21 cellular contexts compared by ENCODE assay signal in genomic region chr12:58670623-58671022, GRCh38.
DNase-seq lines count a peak whose midpoint lies in the region; ATAC-seq, FAIRE-seq and TF ChIP-seq lines count a peak whose summit lies in the region.
"Had no signal": no experiment of that assay in that cellular context is flagged by ENCODE, and none has a peak within 500 bp of the region (broad histone marks: within the 10 kb centered on the region; RNA-seq: fewer than 3 reads in every experiment).

No MANE protein-coding gene starts in this region.

- no peaks in the 10 kb centered on the region for H3K79me1 ChIP-seq in H1 (ENCODE audit: low read depth, low read length)

- H2AK5ac ChIP-seq in H1 (ENCODE audit: low read depth, low read length) = no peak overlapping the region

- WGBS in H1 (ENCODE audit: extremely low coverage in 1 of 2, insufficient coverage in 1 of 2, insufficient read length in 1 of 2, insufficient replicate concordance in 2 of 2, low coverage in 1 of 2, low lambda C conversion rate in 2 of 2, missing lambda C conversion rate in 1 of 2), 2 experiments = 29% methylated on average over 1 of the region's 1 CpG; no CpG with 5 or more reads in 1 of the 2 experiments

- no peaks in the 10 kb centered on the region for H3K36me3 Mint-ChIP-seq in WTC11
- no peaks in the 10 kb centered on the region for H3K36me3 Mint-ChIP-seq in T-helper 2 cell treated with Interferon-gamma antibody and Interleukin-4, amounts not matched to agents 5 μg/mL and 100 μg/mL, for 36 hours (ENCODE audit: low read depth)
- H3K36me3 Mint-ChIP-seq: IgD-negative memory B cell had no signal

- H4K20me1 ChIP-seq in H1 (replicated peaks in 1 of 2; ENCODE audit: control insufficient read depth in 1 of 2, insufficient read depth in 2 of 2, low read length in 2 of 2) = no peaks in the 10 kb centered on the region

- H3K23me2 ChIP-seq in H1 (ENCODE audit: low read depth, low read length) = no peaks in the 10 kb centered on the region

- no peak for TF ChIP-seq RAD21 in H1 (IDR thresholded peaks at IDR 0.05 in 1 of 2, conservative IDR thresholded peaks at IDR 0.05 in 1 of 2; ENCODE audit: low read depth in 2 of 2, low read length in 2 of 2)

- no peak overlapping the region for H3K4ac ChIP-seq in H1 (replicated peaks; ENCODE audit: insufficient read length, low read depth, low read length)

- TF ChIP-seq POLR2A in H1 (IDR thresholded peaks at IDR 0.05; ENCODE audit: control extremely low read depth in 1 of 2, low read depth in 2 of 2, low read length in 2 of 2) = no peak

- no peaks in the 10 kb centered on the region for H3K36me3 ChIP-seq in H1 (ENCODE audit: control insufficient read depth in 2 of 4, insufficient read depth in 4 of 4, low read length in 3 of 4)
- H3K36me3 ChIP-seq: HAP-1 had no signal

- no peak overlapping the region for H2BK20ac ChIP-seq in H1 (ENCODE audit: low read length)

- no peaks in the 10 kb centered on the region for H3K9me3 Mint-ChIP-seq in WTC11
- H3K9me3 Mint-ChIP-seq in T-helper 2 cell treated with Interferon-gamma antibody and Interleukin-4, amounts not matched to agents 5 μg/mL and 100 μg/mL, for 36 hours = no peaks in the 10 kb centered on the region

- H3K4me3 Mint-ChIP-seq in WTC11 = no peak overlapping the region
- H3K4me3 Mint-ChIP-seq in T-helper 2 cell treated with Interferon-gamma antibody and Interleukin-4, amounts not matched to agents 5 μg/mL and 100 μg/mL, for 36 hours = no peak overlapping the region
- H3K4me3 Mint-ChIP-seq: CD4-positive, alpha-beta T cell; IgD-negative memory B cell had no signal

- no peak overlapping the region for H2AFZ ChIP-seq in H1 (ENCODE audit: low read length)

- no peak overlapping the region for H3K14ac ChIP-seq in H1 (ENCODE audit: insufficient read length)

- H3K56ac ChIP-seq in H1 (replicated peaks; ENCODE audit: insufficient read length, low read depth, low read length) = no peak overlapping the region

- no peak overlapping the region for H2BK120ac ChIP-seq in H1 (replicated peaks; ENCODE audit: low read depth, low read length)

- no peak overlapping the region for H3K4me3 ChIP-seq in H1 (ENCODE audit: extremely low read depth in 1 of 4, insufficient read depth in 2 of 4, low read depth in 3 of 4, low read length in 4 of 4)
- H3K4me3 ChIP-seq: A549, GM12878, HAP-1 had no signal

- no peak overlapping the region for H2BK15ac ChIP-seq in H1 (ENCODE audit: low read length)

- TF ChIP-seq CTCF in WTC11 (IDR thresholded peaks at IDR 0.05) = no peak
- TF ChIP-seq CTCF in H1 (IDR thresholded peaks at IDR 0.05; ENCODE audit: control extremely low read depth in 1 of 3, insufficient read depth in 1 of 3, low read depth in 1 of 3, low read length in 3 of 3) = no peak

- H2BK5ac ChIP-seq in H1 (ENCODE audit: low read depth, low read length) = no peak overlapping the region

- no peak overlapping the region for H3K9ac ChIP-seq in H1 (replicated peaks in 1 of 4; ENCODE audit: extremely low read depth in 1 of 4, low read depth in 3 of 4, low read length in 3 of 4)

- TF ChIP-seq EP300 in H1 (IDR thresholded peaks at IDR 0.05; ENCODE audit: borderline replicate concordance in 1 of 2, low read depth in 2 of 2, low read length in 2 of 2) = no peak

- H3K23ac ChIP-seq in H1 (ENCODE audit: insufficient read length) = no peak overlapping the region

- no peak overlapping the region for H4K8ac ChIP-seq in H1 (ENCODE audit: extremely low read depth, insufficient read depth, low read length)

- peaks cover 15% of the 10 kb centered on the region for H3K4me1 Mint-ChIP-seq in WTC11
- no peaks in the 10 kb centered on the region for H3K4me1 Mint-ChIP-seq in T-helper 2 cell treated with Interferon-gamma antibody and Interleukin-4, amounts not matched to agents 5 μg/mL and 100 μg/mL, for 36 hours (ENCODE audit: low read depth)
- H3K4me1 Mint-ChIP-seq: IgD-negative memory B cell had no signal

- CTCF ChIA-PET in WTC11 (lab: Charles Lee) (no interaction called here), H1 (lab: Charles Lee; ENCODE audit: partially characterized antibody) (no interaction called here)

- no peak overlapping the region for H4K5ac ChIP-seq in H1 (ENCODE audit: insufficient read length, low read depth, low read length)

- DNase-seq in ELF-1 (ENCODE audit: low read depth, low spot score) (peak; percentile 14), WTC11 (ENCODE audit: low spot score) (no peak), H1 (ENCODE audit: low read depth in 1 of 2, low spot score in 2 of 2) (no peak), iPS-NIHi7 (ENCODE audit: extremely low spot score) (peak; percentile 30), DMS 273 treated with DMSO at 0.1 percent for 48 hours (lab: John Stamatoyannopoulos, UW) (no peak), D341Med (ENCODE audit: low spot score) (no peak)
- no peak for DNase-seq in T-helper 2 cell treated with Interferon-gamma antibody and Interleukin-4, amounts not matched to agents 5 μg/mL and 100 μg/mL, for 36 hours (ENCODE audit: low spot score)
- DNase-seq: AML-193; CD4-positive, alpha-beta T cell; DMS79 treated with DMSO at 0.1 percent for 48 hours; GOT3; KBM-7 had no signal

- H3K18ac ChIP-seq in H1 (ENCODE audit: extremely low read depth, low read length) = no peak overlapping the region

- H2BK12ac ChIP-seq in H1 (ENCODE audit: low read depth, low read length) = no peak overlapping the region

- POLR2A ChIA-PET in WTC11 (lab: Charles Lee) (no interaction called here), H1 (lab: Charles Lee; ENCODE audit: partially characterized antibody) (no interaction called here)

- no peaks in the 10 kb centered on the region for H3K79me2 ChIP-seq in H1 (ENCODE audit: control insufficient read depth in 1 of 2, insufficient read depth in 2 of 2, low read length in 2 of 2)

- no peak overlapping the region for H3K27ac Mint-ChIP-seq in WTC11
- H3K27ac Mint-ChIP-seq in T-helper 2 cell treated with Interferon-gamma antibody and Interleukin-4, amounts not matched to agents 5 μg/mL and 100 μg/mL, for 36 hours = no peak overlapping the region
- H3K27ac Mint-ChIP-seq: CD4-positive, alpha-beta T cell; IgD-negative memory B cell had no signal

- peak; percentile 57 for FAIRE-seq in H1 (lab: Jason Lieb, UNC)
- FAIRE-seq: A549, GM12878, HepG2 had no signal

- no peaks in the 10 kb centered on the region for H3K9me3 ChIP-seq in H1 (ENCODE audit: insufficient read depth in 2 of 2, low read depth in 1 of 2, low read length in 1 of 2)
- H3K9me3 ChIP-seq: A549, Caco-2, HAP-1 had no signal

- peaks cover 0 to 3% (median 3%) of the 10 kb centered on the region in 4 experiments; a peak in 2 of 7 replicates for H3K4me1 ChIP-seq in H1 (replicated peaks in 1 of 4; ENCODE audit: control insufficient read depth in 3 of 4, insufficient read depth in 4 of 4, low read length in 3 of 4)
- H3K4me1 ChIP-seq: A549, Caco-2, HAP-1 had no signal

- peaks cover 4% of the 10 kb centered on the region; the same call in 1 of the 2 replicates for H3K27me3 Mint-ChIP-seq in WTC11 (ENCODE audit: low read depth)
- H3K27me3 Mint-ChIP-seq in T-helper 2 cell treated with Interferon-gamma antibody and Interleukin-4, amounts not matched to agents 5 μg/mL and 100 μg/mL, for 36 hours (ENCODE audit: low read depth) = no peaks in the 10 kb centered on the region
- H3K27me3 Mint-ChIP-seq: CD4-positive, alpha-beta T cell; IgD-negative memory B cell had no signal

- ATAC-seq in WTC11 = peak; percentile 86
- ATAC-seq in GM21619 (IDR thresholded peaks at IDR 0.05; ENCODE audit: unreplicated experiment) = no peak
- ATAC-seq: A549, GM12878, HepG2 had no signal

- peak overlapping the region in 1 of 2 experiments; percentile 42; a peak in 1 of 4 replicates for H3K4me2 ChIP-seq in H1 (ENCODE audit: insufficient read depth in 1 of 2, low read depth in 2 of 2, low read length in 2 of 2)
- H3K4me2 ChIP-seq: A549 had no signal

- H3K27me3 ChIP-seq in H1 (replicated peaks in 1 of 4; ENCODE audit: control insufficient read depth in 3 of 4, extremely low read depth in 1 of 4, insufficient read depth in 3 of 4, low read length in 3 of 4) = no peaks in the 10 kb centered on the region

- no peak overlapping the region for H3K27ac ChIP-seq in H1 (ENCODE audit: low read depth, low read length)
- H3K27ac ChIP-seq: 22Rv1, A549, C4-2B had no signal

- no peak overlapping the region for H4K91ac ChIP-seq in H1 (replicated peaks; ENCODE audit: insufficient read length, low read length)

TF ChIP-seq in WTC11, 78 proteins besides CTCF, POLR2A, EP300 and RAD21 (continues in another document):
- no peak for TF ChIP-seq ESRRA (CRISPR knock-in tag; IDR thresholded peaks at IDR 0.05; ENCODE audit: borderline replicate concordance)
- TF ChIP-seq SP1 (CRISPR knock-in tag; conservative IDR thresholded peaks at IDR 0.05) = no peak

TF ChIP-seq in H1, 55 proteins besides CTCF, POLR2A, EP300 and RAD21:
- TF ChIP-seq SIRT6 (IDR thresholded peaks at IDR 0.05; ENCODE audit: low read length) = no peak
- 0 out of 2 replicates have a peak, but pooled peaks have one; percentile 34 for TF ChIP-seq EGR1 (IDR thresholded peaks at IDR 0.05; ENCODE audit: borderline replicate concordance, low read depth, low read length)

Comparison
In these comparisons a context has a peak if more than half of its experiments do, and no peak if none do; other contexts are left out.
1. DNase-seq: peak in ELF-1 (single experiment) and iPS-NIHi7 (single experiment); none in WTC11 (single experiment), H1 (0 of 2), DMS 273 treated with DMSO at 0.1 percent for 48 hours (single experiment), D341Med (single experiment) and T-helper 2 cell treated with Interferon-gamma antibody and Interleukin-4, amounts not matched to agents 5 μg/mL and 100 μg/mL, for 36 hours (single experiment).